In the genomic region with DNA sequence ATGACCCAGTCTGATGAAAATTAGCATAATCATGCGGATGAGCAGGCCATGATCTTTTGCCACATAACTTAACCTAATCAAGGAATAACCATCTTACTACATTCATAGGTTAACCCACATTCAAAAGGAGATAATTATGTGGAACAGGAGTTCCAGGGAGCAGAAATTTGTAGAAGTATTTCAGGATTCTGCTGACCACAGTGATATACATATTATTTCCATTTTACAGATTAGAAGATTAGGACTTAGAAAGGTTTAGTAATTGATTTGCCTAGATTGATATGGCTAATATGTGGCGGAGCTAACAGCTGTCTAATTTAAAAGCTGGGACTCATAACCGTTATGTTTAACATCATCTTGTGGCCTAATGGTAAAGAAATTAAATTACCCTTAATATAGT, we compare ENCODE assay signal across 34 cellular contexts.
"Had no signal": no experiment of that assay in that cellular context is flagged by ENCODE, and none has a peak within 500 bp of the region (broad histone marks: within the 10 kb centered on the region; RNA-seq: fewer than 3 reads in every experiment).

No MANE protein-coding gene starts in this region.

- H3K36me3 ChIP-seq: adrenal gland, brain microvascular endothelial cell, breast epithelium, colonic mucosa had no signal

- H3K4me3 ChIP-seq: adrenal gland, body of pancreas, breast epithelium, colonic mucosa had no signal

- H3K4me1 ChIP-seq: adrenal gland, body of pancreas, breast epithelium, colonic mucosa had no signal

- H3K27ac ChIP-seq: adrenal gland, body of pancreas, brain microvascular endothelial cell, breast epithelium, colonic mucosa, VCaP had no signal

- DNase-seq: activated B cell treated with CpG ODN at 0.5 μM for 24 hours; activated CD4-positive, alpha-beta memory T cell treated with anti-CD3 and anti-CD28 coated beads for 36 hours; activated CD4-positive, alpha-beta T cell treated with anti-CD3 and anti-CD28 coated beads for 4 hours; activated CD4-positive, alpha-beta T cell treated with anti-CD3 and anti-CD28 coated beads, Interleukin-2, amount 10 ng/mL, durations not matched to agents 24 days and 14 days; activated CD4-positive, alpha-beta T cell treated with anti-CD3 and anti-CD28 coated beads, Interleukin-2, amount 50 U/mL, for 1 hour; activated CD4-positive, alpha-beta T cell treated with anti-CD3 and anti-CD28 coated beads, Interleukin-2, amount 50 U/mL, for 4 hours; activated CD4-positive, CD25-positive, alpha-beta regulatory T cell treated with anti-CD3 and anti-CD28 coated beads, Interleukin-2, amount 50 U/mL, for 72 hours; activated CD8-positive, alpha-beta memory T cell treated with anti-CD3 and anti-CD28 coated beads, Interleukin-2, amount 50 U/mL, for 4 hours; activated CD8-positive, alpha-beta T cell treated with anti-CD3 and anti-CD28 coated beads for 36 hours; activated effector memory CD4-positive, alpha-beta T cell treated with anti-CD3 and anti-CD28 coated beads, Interleukin-2, amount 50 U/mL, for 16 hours; activated gamma-delta T cell treated with Interleukin-2 at 50 U/mL for 16 hours; activated naive CD4-positive, alpha-beta T cell; activated naive CD4-positive, alpha-beta T cell treated with anti-CD3 and anti-CD28 coated beads for 36 hours; activated naive CD4-positive, alpha-beta T cell treated with anti-CD3 and anti-CD28 coated beads, Interleukin-2, amount 50 U/mL, for 16 hours; activated naive CD8-positive, alpha-beta T cell treated with anti-CD3 and anti-CD28 coated beads for 36 hours; activated T-cell treated with anti-CD3 and anti-CD28 coated beads for 4 hours; activated T-cell treated with anti-CD3 and anti-CD28 coated beads, Interleukin-2, amount 50 U/mL, for 1 hour; activated T-cell treated with anti-CD3 and anti-CD28 coated beads, Interleukin-2, amount 50 U/mL, for 4 hours; activated T-cell treated with anti-CD3 and anti-CD28 coated beads, Interleukin-2, amount 50 U/mL, for 72 hours; adrenal gland; amniotic stem cell; aorta; body of pancreas; brain microvascular endothelial cell; cerebellar nuclear complex; colonic mucosa; T-helper 2 cell; T-helper 9 cell had no signal

- H3K9me3 ChIP-seq: adrenal gland, body of pancreas, colonic mucosa had no signal

- ATAC-seq: activated CD8-positive, alpha-beta T cell treated with anti-CD3 and anti-CD28 coated beads for 36 hours; activated naive CD4-positive, alpha-beta T cell treated with anti-CD3 and anti-CD28 coated beads, Interleukin-2, amount 50 U/mL, for 72 hours; activated T-cell treated with anti-CD3 and anti-CD28 coated beads, Interleukin-2, amount 50 U/mL, for 4 hours; activated T-cell treated with anti-CD3 and anti-CD28 coated beads, Interleukin-2, amount 50 U/mL, for 72 hours; activated T-helper 17 cell treated with anti-CD3 and anti-CD28 coated beads, Interleukin-2, amount 50 U/mL, for 72 hours; body of pancreas had no signal

- H3K27me3 ChIP-seq: adrenal gland, body of pancreas, brain microvascular endothelial cell, breast epithelium, colonic mucosa had no signal

- FAIRE-seq: astrocyte, TTC549 had no signal
